In genomic region chr5:1834022-1834551, GRCh38 we compare ENCODE assay signal across 23 cellular contexts. TPM values are rescaled to one million over a fixed set of nuclear protein-coding genes. Genes with fewer than 3 reads are reported as not detected.
DNase-seq lines count a peak whose midpoint lies in the region; ATAC-seq, FAIRE-seq and TF ChIP-seq lines count a peak whose summit lies in the region.
"Had no signal": no experiment of that assay in that cellular context is flagged by ENCODE, and none has a peak within 500 bp of the region (broad histone marks: within the 10 kb centered on the region; RNA-seq: fewer than 3 reads in every experiment).

No MANE protein-coding gene starts in this region.

- WGBS in pancreas, 2 donors, result 74 to 79% methylated on average over 22 of the region's 22 CpGs

- H3K27me3 Mint-ChIP-seq in GM23338 (ENCODE audit: insufficient read depth, low read depth, poor library complexity), result peaks cover 9% of the 10 kb centered on the region
- peaks cover 48% of the 10 kb centered on the region for H3K27me3 Mint-ChIP-seq in T-helper 17 cell

- H3K4me2 ChIP-seq in GM23338, result peak overlapping the region; percentile 48; the same call in 1 of the 2 replicates

- H3K9me3 Mint-ChIP-seq in GM23338, result no peaks in the 10 kb centered on the region
- H3K9me3 Mint-ChIP-seq: CD8-positive, alpha-beta memory T cell had no signal

- no peaks in the 10 kb centered on the region for H3K9me2 ChIP-seq in GM23338 (ENCODE audit: insufficient read depth)

- H3K9me3 ChIP-seq in T-helper 17 cell (ENCODE audit: control insufficient read depth, low read length, poor library complexity, severe bottlenecking), result no peaks in the 10 kb centered on the region
- no peaks in the 10 kb centered on the region for H3K9me3 ChIP-seq in pancreas
- H3K9me3 ChIP-seq: SJCRH30 had no signal

- no peak for TF ChIP-seq CTCF in GM23338 (conservative IDR thresholded peaks at IDR 0.05; ENCODE audit: low read depth in 2 of 2)
- TF ChIP-seq CTCF in pancreas (IDR thresholded peaks at IDR 0.05), result no peak

- no peaks in the 10 kb centered on the region for H3F3A ChIP-seq in GM23338 (replicated peaks; ENCODE audit: low read depth)

- H3K27ac ChIP-seq in GM23338 (ENCODE audit: low read depth) (no peak overlapping the region), pancreas (no peak overlapping the region)
- H3K27ac ChIP-seq: C4-2B, RWPE1, SJCRH30 had no signal

- FAIRE-seq in GM12891 (lab: Jason Lieb, UNC) (no peak), pancreas (lab: Jason Lieb, UNC) (no peak)
- FAIRE-seq: G401.6, GM18507 had no signal

- no peak for TF ChIP-seq POLR2A in GM12891 (IDR thresholded peaks at IDR 0.05; ENCODE audit: low read depth, low read length)

- DNase-seq in NCI-H524 (lab: John Stamatoyannopoulos, UW) (peak; percentile 27 to 75), NCI-H524 treated with DMSO at 0.1 percent for 48 hours (lab: John Stamatoyannopoulos, UW) (no peak), GM23338 (ENCODE audit: low spot score) (no peak), T-helper 17 cell (no peak), mesenteric fat pad (ENCODE audit: low spot score) (peak; percentile 81), GM12891 (ENCODE audit: insufficient read length, low spot score) (no peak), pancreas (no peak)
- DNase-seq: AML-193; CD8-positive, alpha-beta memory T cell; GOT3; Kasumi-1; NCI-H187; NCI-H345; NCI-H526 treated with DMSO at 0.1 percent for 48 hours; NK-92 treated with Interleukin-12 subunit alpha and Interleukin-12 subunit beta, amount 100 ng/mL, for 24 hours; SJCRH30 had no signal

- no peaks in the 10 kb centered on the region for H3K36me3 Mint-ChIP-seq in GM23338 (ENCODE audit: low read depth)
- H3K36me3 Mint-ChIP-seq in T-helper 17 cell (ENCODE audit: low read depth), result no peaks in the 10 kb centered on the region

- no peaks in the 10 kb centered on the region for H4K20me1 ChIP-seq in GM23338 (replicated peaks; ENCODE audit: insufficient read depth)

- H3K4me3 Mint-ChIP-seq in GM23338 (no peak overlapping the region), T-helper 17 cell (no peak overlapping the region)
- H3K4me3 Mint-ChIP-seq: CD8-positive, alpha-beta memory T cell had no signal

- no peak overlapping the region for H3K4me3 ChIP-seq in GM23338
- H3K4me3 ChIP-seq in pancreas, result no peak overlapping the region
- H3K4me3 ChIP-seq: SJCRH30 had no signal

- H3K4me1 Mint-ChIP-seq in GM23338 (peaks cover 42% of the 10 kb centered on the region), T-helper 17 cell (no peaks in the 10 kb centered on the region)
- H3K4me1 Mint-ChIP-seq: CD8-positive, alpha-beta memory T cell had no signal

- H3K27me3 ChIP-seq in GM23338 (ENCODE audit: insufficient read depth) (no peaks in the 10 kb centered on the region), pancreas (no peaks in the 10 kb centered on the region)
- H3K27me3 ChIP-seq: SJCRH30 had no signal

- ATAC-seq in GM23338 (no peak; the same call in 2 of the 3 replicates), T-helper 17 cell (no peak), HG03520 (IDR thresholded peaks at IDR 0.05; ENCODE audit: unreplicated experiment) (no peak), pancreas (no peak)

- intact Hi-C loops in pancreas (cut with DNase I), result no loop called here

- H3K36me3 ChIP-seq in GM23338 (ENCODE audit: insufficient read depth), result no peaks in the 10 kb centered on the region
- no peaks in the 10 kb centered on the region for H3K36me3 ChIP-seq in pancreas
- H3K36me3 ChIP-seq: SJCRH30 had no signal

- H2AFZ ChIP-seq in GM23338, result no peak overlapping the region

- H3K27ac Mint-ChIP-seq in GM23338 (no peak overlapping the region), T-helper 17 cell (peak overlapping the region; percentile 41)
- H3K27ac Mint-ChIP-seq: CD8-positive, alpha-beta memory T cell had no signal

- H3K4me1 ChIP-seq in GM23338 (ENCODE audit: insufficient read depth) (peaks cover 20% of the 10 kb centered on the region), pancreas (no peaks in the 10 kb centered on the region)
- H3K4me1 ChIP-seq: SJCRH30 had no signal

- no peaks in the 10 kb centered on the region for H3K79me2 ChIP-seq in GM23338 (replicated peaks; ENCODE audit: insufficient read depth)

TF ChIP-seq in GM23338, 12 proteins besides CTCF, POLR2A, EP300 and RAD21:
- no peak for TF ChIP-seq NANOG (IDR thresholded peaks at IDR 0.05; ENCODE audit: borderline replicate concordance)
- no peak for TF ChIP-seq STAT1 (IDR thresholded peaks at IDR 0.05; ENCODE audit: unreplicated experiment)
- no peak for TF ChIP-seq ZNF114 (CRISPR knock-in tag; IDR thresholded peaks at IDR 0.05)
- TF ChIP-seq CREB1 (CRISPR knock-in tag; IDR thresholded peaks at IDR 0.05; ENCODE audit: low read depth), result no peak
- no peak for TF ChIP-seq EZH2 (IDR thresholded peaks at IDR 0.05; ENCODE audit: low read depth, unreplicated experiment)

TF ChIP-seq in GM12891, 5 proteins besides CTCF, POLR2A, EP300 and RAD21:
- no peak for TF ChIP-seq TAF1 (IDR thresholded peaks at IDR 0.05; ENCODE audit: low read depth, low read length)
- no peak for TF ChIP-seq POLR2AphosphoS5 (IDR thresholded peaks at IDR 0.05; ENCODE audit: low read depth, low read length)

RNA-seq across cellular contexts. Expression of gene NDUFS6, which starts 32.9 kb away (rescaled TPM):
- total RNA-seq in GM23338 (2014; rRNA removed; shearing (Covaris generic)), result 82.1 and 94.8 TPM in 2 replicates
- 279 and 289 TPM in 2 replicates for polyA plus RNA-seq in GM23338 (2016; fragmentation: Nextera tagmentation; extraction: Ambion mirVana)
- total RNA-seq in T-helper 17 cell, result 10 to 100 TPM; 15.2 to 24.7 TPM
- 26.4 TPM for total RNA-seq in mesenteric fat pad
- polyA plus RNA-seq in GM12891 (2012; ENCODE audit: low read depth, missing spikeins), result 106 TPM
- total RNA-seq in pancreas, result 10 to 100 TPM in 5 of 6 donors, 1 to 10 TPM in 1; 8.2 to 15.9 (median 13.4) TPM
- 10 to 100 TPM; 24.9 to 41.9 TPM for polyA plus RNA-seq in pancreas

RNA-seq across cellular contexts. Expression of gene MRPL36, which starts 34.5 kb away (rescaled TPM):
- total RNA-seq in GM23338 (2014; rRNA removed; shearing (Covaris generic)), result 47.5 and 79.9 TPM in 2 replicates
- polyA plus RNA-seq in GM23338 (2016; fragmentation: Nextera tagmentation; extraction: Ambion mirVana) (143 and 149 TPM in 2 replicates), pancreas (10 to 100 TPM; 21.9 to 48.0 TPM)
- total RNA-seq in T-helper 17 cell (10 to 100 TPM; 12.3 to 17.7 TPM), mesenteric fat pad (50.4 TPM), pancreas (10 to 100 TPM; 13.1 to 19.5 (median 15.3) TPM)
- 107 TPM for polyA plus RNA-seq in GM12891 (2012; ENCODE audit: low read depth, missing spikeins)

RNA-seq across cellular contexts. Expression of gene IRX4, which starts 48.6 kb away (rescaled TPM):
- 1.7 and 2.8 TPM in 2 replicates for total RNA-seq in GM23338 (2014; rRNA removed; shearing (Covaris generic))
- 0.70 and 0.82 TPM in 2 replicates for polyA plus RNA-seq in GM23338 (2016; fragmentation: Nextera tagmentation; extraction: Ambion mirVana)
- total RNA-seq in T-helper 17 cell, result not detected
- not detected for total RNA-seq in mesenteric fat pad
- not detected for polyA plus RNA-seq in GM12891 (2012; ENCODE audit: low read depth, missing spikeins)
- total RNA-seq in pancreas, result not detected
- under 1 TPM in 1 of 2 donors, not detected in 1; 0.31 TPM for polyA plus RNA-seq in pancreas
- total RNA-seq: A172; CD8-positive, alpha-beta memory T cell; SJCRH30 had no signal
- polyA plus RNA-seq: AG04450; CD8-positive, alpha-beta memory T cell had no signal

Comparison
In these comparisons a context has a peak if more than half of its experiments do, and no peak if none do; other contexts are left out.
1. DNase-seq: peak in NCI-H524 (2 of 2) and mesenteric fat pad (single experiment); none in NCI-H524 treated with DMSO at 0.1 percent for 48 hours (single experiment), GM23338 (single experiment), T-helper 17 cell (0 of 3), GM12891 (single experiment) and pancreas (0 of 6).